In genomic region chr2:9809448-9810088, GRCh38 we compare ENCODE assay signal across 1 cellular context.
TF ChIP-seq lines count a peak whose summit lies in the region.

No MANE protein-coding gene starts in this region.

TF ChIP-seq in H1, 55 proteins besides CTCF, POLR2A, EP300 and RAD21:
- TF ChIP-seq BRCA1 (IDR thresholded peaks at IDR 0.05; ENCODE audit: low read depth, low read length) = no peak
- no peak for TF ChIP-seq RBBP5 (IDR thresholded peaks at IDR 0.05; ENCODE audit: borderline replicate concordance, low read depth, low read length)
- TF ChIP-seq, protein P1, sequence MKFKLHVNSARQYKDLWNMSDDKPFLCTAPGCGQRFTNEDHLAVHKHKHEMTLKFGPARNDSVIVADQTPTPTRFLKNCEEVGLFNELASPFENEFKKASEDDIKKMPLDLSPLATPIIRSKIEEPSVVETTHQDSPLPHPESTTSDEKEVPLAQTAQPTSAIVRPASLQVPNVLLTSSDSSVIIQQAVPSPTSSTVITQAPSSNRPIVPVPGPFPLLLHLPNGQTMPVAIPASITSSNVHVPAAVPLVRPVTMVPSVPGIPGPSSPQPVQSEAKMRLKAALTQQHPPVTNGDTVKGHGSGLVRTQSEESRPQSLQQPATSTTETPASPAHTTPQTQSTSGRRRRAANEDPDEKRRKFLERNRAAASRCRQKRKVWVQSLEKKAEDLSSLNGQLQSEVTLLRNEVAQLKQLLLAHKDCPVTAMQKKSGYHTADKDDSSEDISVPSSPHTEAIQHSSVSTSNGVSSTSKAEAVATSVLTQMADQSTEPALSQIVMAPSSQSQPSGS (IDR thresholded peaks at IDR 0.05; ENCODE audit: low read length) = no peak
- no peak for TF ChIP-seq NANOG (IDR thresholded peaks at IDR 0.05; ENCODE audit: insufficient read depth, low read depth, low read length, poor library complexity, severe bottlenecking)
- no peak for TF ChIP-seq FOSL1 (IDR thresholded peaks at IDR 0.05; ENCODE audit: insufficient read depth, low read depth, low read length)
- no peak for TF ChIP-seq KDM1A (IDR thresholded peaks at IDR 0.05; ENCODE audit: borderline replicate concordance, low read length)
- no peak for TF ChIP-seq HDAC2 (IDR thresholded peaks at IDR 0.05; ENCODE audit: borderline replicate concordance in 1 of 2, low read depth in 2 of 2, low read length in 2 of 2)
- no peak for TF ChIP-seq POLR2AphosphoS5 (IDR thresholded peaks at IDR 0.05; ENCODE audit: low read depth, low read length)
- no peak for TF ChIP-seq TAF1 (IDR thresholded peaks at IDR 0.05; ENCODE audit: low read depth, low read length)
- TF ChIP-seq TEAD4 (IDR thresholded peaks at IDR 0.05; ENCODE audit: low read depth, low read length) = no peak
- TF ChIP-seq SP2 (IDR thresholded peaks at IDR 0.05; ENCODE audit: low read length) = no peak
- no peak for TF ChIP-seq RFX5 (IDR thresholded peaks at IDR 0.05; ENCODE audit: borderline replicate concordance, low read depth, low read length)
- TF ChIP-seq SP1 (IDR thresholded peaks at IDR 0.05; ENCODE audit: low read depth, low read length) = no peak
- TF ChIP-seq KDM5A (IDR thresholded peaks at IDR 0.05; ENCODE audit: low read length) = no peak
- TF ChIP-seq POU5F1 (IDR thresholded peaks at IDR 0.05; ENCODE audit: low read depth, low read length) = no peak
- TF ChIP-seq USF2 (IDR thresholded peaks at IDR 0.05; ENCODE audit: low read length) = no peak
- TF ChIP-seq, protein P2, sequence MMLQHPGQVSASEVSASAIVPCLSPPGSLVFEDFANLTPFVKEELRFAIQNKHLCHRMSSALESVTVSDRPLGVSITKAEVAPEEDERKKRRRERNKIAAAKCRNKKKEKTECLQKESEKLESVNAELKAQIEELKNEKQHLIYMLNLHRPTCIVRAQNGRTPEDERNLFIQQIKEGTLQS (IDR thresholded peaks at IDR 0.05; ENCODE audit: insufficient read depth, low read depth, low read length) = no peak
- TF ChIP-seq GABPA (IDR thresholded peaks at IDR 0.05; ENCODE audit: borderline replicate concordance, insufficient read depth, low read length) = no peak
- TF ChIP-seq EGR1 (IDR thresholded peaks at IDR 0.05; ENCODE audit: borderline replicate concordance, low read depth, low read length) = no peak
TF ChIP-seq in H1: peak in this region for 0.
